In genomic region chr6:134447883-134448387, GRCh38 we compare ENCODE assay signal across 10 cellular contexts.
DNase-seq lines count a peak whose midpoint lies in the region; FAIRE-seq and TF ChIP-seq lines count a peak whose summit lies in the region.
"Had no signal": no experiment of that assay in that cellular context is flagged by ENCODE, and none has a peak within 500 bp of the region (broad histone marks: within the 10 kb centered on the region; RNA-seq: fewer than 3 reads in every experiment).

No MANE protein-coding gene starts in this region.

- FAIRE-seq in astrocyte (lab: Jason Lieb, UNC) = peak; percentile 94

- H3K4me3 Mint-ChIP-seq in astrocyte (ENCODE audit: unreplicated experiment) = no peak overlapping the region
- H3K4me3 Mint-ChIP-seq: central memory CD8-positive, alpha-beta T cell had no signal

- peak overlapping the region; percentile 44 for H3K9ac ChIP-seq in astrocyte (ENCODE audit: low read length)

- DNase-seq in HPDE6-E6E7 (ENCODE audit: extremely low spot score) (peak; percentile 29), astrocyte (ENCODE audit: low read depth) (peak; percentile 95), foreskin melanocyte (peak; percentile 97), suprapubic skin (ENCODE audit: low spot score in 2 of 2) (no peak), anterior cingulate cortex (lab: John Stamatoyannopoulos, UW) (no peak)
- no peak for DNase-seq in activated CD4-positive, alpha-beta T cell treated with anti-CD3 and anti-CD28 coated beads for 4 hours
- DNase-seq in NK-92 treated with Interleukin-12 subunit alpha and Interleukin-12 subunit beta, amount 100 ng/mL, for 24 hours (lab: John Stamatoyannopoulos, UW) = no peak
- DNase-seq: hippocampal formation, NCI-H82 had no signal

- no peaks in the 10 kb centered on the region for H3K36me3 Mint-ChIP-seq in astrocyte (ENCODE audit: low read depth, unreplicated experiment)

- H3K9me3 ChIP-seq in astrocyte (ENCODE audit: insufficient read depth, low read depth, low read length) (no peaks in the 10 kb centered on the region), suprapubic skin (no peaks in the 10 kb centered on the region)

- no peaks in the 10 kb centered on the region for H4K20me1 ChIP-seq in astrocyte (ENCODE audit: insufficient read depth, low read length)

- H2AFZ ChIP-seq in astrocyte (ENCODE audit: low read depth, low read length) = no peak overlapping the region

- no peak for TF ChIP-seq POLR2A in suprapubic skin (IDR thresholded peaks at IDR 0.05)

- H3K4me3 ChIP-seq in astrocyte (ENCODE audit: insufficient read depth, low read depth, low read length) (no peak overlapping the region), suprapubic skin (no peak overlapping the region)

- peaks cover 10% of the 10 kb centered on the region for H3K4me1 Mint-ChIP-seq in astrocyte (ENCODE audit: low read depth, unreplicated experiment)
- H3K4me1 Mint-ChIP-seq: central memory CD8-positive, alpha-beta T cell had no signal

- no peak for TF ChIP-seq EP300 in suprapubic skin (IDR thresholded peaks at IDR 0.05)

- no peaks in the 10 kb centered on the region for H3K27me3 Mint-ChIP-seq in astrocyte (ENCODE audit: low read depth, unreplicated experiment)
- H3K27me3 Mint-ChIP-seq: central memory CD8-positive, alpha-beta T cell had no signal

- H3K79me2 ChIP-seq in astrocyte (ENCODE audit: insufficient read depth, low read length) = no peaks in the 10 kb centered on the region

- H3K9me3 Mint-ChIP-seq in astrocyte (ENCODE audit: unreplicated experiment) = no peaks in the 10 kb centered on the region
- H3K9me3 Mint-ChIP-seq: central memory CD8-positive, alpha-beta T cell had no signal

- peak overlapping the region; percentile 44 for H3K4me2 ChIP-seq in astrocyte (ENCODE audit: low read length)

- 22% methylated on average over 3 of the region's 3 CpGs for WGBS in suprapubic skin

- H3K36me3 ChIP-seq in astrocyte (ENCODE audit: insufficient read depth, low read length) (no peaks in the 10 kb centered on the region), suprapubic skin (no peaks in the 10 kb centered on the region)

- no peaks in the 10 kb centered on the region for H3K27me3 ChIP-seq in astrocyte (ENCODE audit: insufficient read depth, low read length)
- H3K27me3 ChIP-seq in suprapubic skin = no peaks in the 10 kb centered on the region

- TF ChIP-seq CTCF in astrocyte (IDR thresholded peaks at IDR 0.05; ENCODE audit: insufficient read depth, low read depth, low read length) = no peak
- no peak for TF ChIP-seq CTCF in suprapubic skin (IDR thresholded peaks at IDR 0.05)

- H3K27ac ChIP-seq in astrocyte (ENCODE audit: low read depth, low read length) (peak overlapping the region; percentile 87), suprapubic skin (peak overlapping the region; percentile 49)

- H3K27ac Mint-ChIP-seq in astrocyte (ENCODE audit: unreplicated experiment) = no peak overlapping the region

- H3K4me1 ChIP-seq in astrocyte (ENCODE audit: insufficient read depth, low read length) = peaks cover 19% of the 10 kb centered on the region
- peaks cover 20% of the 10 kb centered on the region for H3K4me1 ChIP-seq in suprapubic skin

Comparison
In these comparisons a context has a peak if more than half of its experiments do, and no peak if none do; other contexts are left out.
1. DNase-seq: peak in HPDE6-E6E7 (single experiment), astrocyte (single experiment) and foreskin melanocyte (single experiment); none in suprapubic skin (0 of 2), anterior cingulate cortex (0 of 58), activated CD4-positive, alpha-beta T cell treated with anti-CD3 and anti-CD28 coated beads for 4 hours (0 of 2) and NK-92 treated with Interleukin-12 subunit alpha and Interleukin-12 subunit beta, amount 100 ng/mL, for 24 hours (single experiment).